1 cellular context compared by ENCODE assay signal in the genomic region with DNA sequence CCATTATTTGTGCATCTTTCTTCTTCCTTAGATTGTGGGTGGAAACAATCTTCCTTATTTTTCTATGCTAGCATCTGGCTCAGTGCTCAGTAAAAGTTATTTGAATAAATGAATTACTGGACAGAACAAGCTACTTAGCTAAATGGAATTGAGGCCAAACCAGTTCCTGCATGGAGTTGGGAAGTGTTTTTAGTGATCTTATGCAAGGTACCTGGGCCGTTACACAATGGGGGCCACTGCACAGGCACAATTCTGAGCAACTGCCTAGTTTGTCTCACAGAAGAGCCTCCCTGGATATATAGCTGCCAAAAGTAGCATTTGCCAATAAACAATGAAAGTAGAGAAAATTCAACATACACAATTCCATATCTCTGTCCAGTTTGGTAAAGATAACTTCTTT.
TF ChIP-seq lines count a peak whose summit lies in the region.

No MANE protein-coding gene starts in this region.

TF ChIP-seq in GM23338, 12 proteins besides CTCF, POLR2A, EP300 and RAD21 (continued from another document):
- TF ChIP-seq CREB1 (CRISPR knock-in tag; IDR thresholded peaks at IDR 0.05; ENCODE audit: low read depth) (no peak), POLR2AphosphoS5 (IDR thresholded peaks at IDR 0.05; ENCODE audit: low read depth) (no peak), EZH2phosphoT487 (IDR thresholded peaks at IDR 0.05; ENCODE audit: unreplicated experiment) (no peak)
TF ChIP-seq in GM23338: peak in this region for 0.
